8 cellular contexts compared by ENCODE assay signal in genomic region chr5:60699549-60700346, GRCh38. TPM values are rescaled to one million over a fixed set of nuclear protein-coding genes. Genes with fewer than 3 reads are reported as not detected.
A peak's percentile ranks its signal among the peaks of the same experiment; 100 is the strongest.
DNase-seq lines count a peak whose midpoint lies in the region; ATAC-seq, FAIRE-seq and TF ChIP-seq lines count a peak whose summit lies in the region.

A gene with protein sequence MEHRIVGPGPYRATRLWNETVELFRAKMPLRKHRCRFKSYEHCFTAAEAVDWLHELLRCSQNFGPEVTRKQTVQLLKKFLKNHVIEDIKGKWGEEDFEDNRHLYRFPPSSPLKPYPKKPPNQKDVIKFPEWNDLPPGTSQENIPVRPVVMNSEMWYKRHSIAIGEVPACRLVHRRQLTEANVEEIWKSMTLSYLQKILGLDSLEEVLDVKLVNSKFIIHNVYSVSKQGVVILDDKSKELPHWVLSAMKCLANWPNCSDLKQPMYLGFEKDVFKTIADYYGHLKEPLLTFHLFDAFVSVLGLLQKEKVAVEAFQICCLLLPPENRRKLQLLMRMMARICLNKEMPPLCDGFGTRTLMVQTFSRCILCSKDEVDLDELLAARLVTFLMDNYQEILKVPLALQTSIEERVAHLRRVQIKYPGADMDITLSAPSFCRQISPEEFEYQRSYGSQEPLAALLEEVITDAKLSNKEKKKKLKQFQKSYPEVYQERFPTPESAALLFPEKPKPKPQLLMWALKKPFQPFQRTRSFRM (minus strand): TSS chr5:60700166. CDS start chr5:60700093, 73 bp downstream.

- DNase-seq in NCI-H1092 treated with DMSO at 0.1 percent for 48 hours (lab: John Stamatoyannopoulos, UW) (peak; percentile 76), SKM-1 treated with dmso at 0.1 percent for 144 hours (lab: John Stamatoyannopoulos, UW; ENCODE audit: unreplicated experiment) (peak; percentile 87), Right ventricle myocardium inferior (ENCODE audit: missing footprints) (peak; percentile 93), pancreas (peak; percentile 77 to 93 (median 82)), tibial artery (peak; percentile 80 to 87)

- no peaks in the 10 kb centered on the region for H3K9me3 Mint-ChIP-seq in activated naive CD8-positive, alpha-beta T cell (ENCODE audit: low read depth)

- TF ChIP-seq CTCF in GM12873 (IDR thresholded peaks at IDR 0.05; ENCODE audit: insufficient read depth, low read depth, low read length, missing control alignments), result peak; percentile 48
- TF ChIP-seq CTCF in pancreas (IDR thresholded peaks at IDR 0.05), result no peak
- no peak for TF ChIP-seq CTCF in tibial artery (IDR thresholded peaks at IDR 0.05)

- no peaks in the 10 kb centered on the region for H3K27me3 ChIP-seq in pancreas
- no peaks in the 10 kb centered on the region for H3K27me3 ChIP-seq in tibial artery

- H3K36me3 ChIP-seq in pancreas (no peaks in the 10 kb centered on the region), tibial artery (no peaks in the 10 kb centered on the region)

- intact Hi-C loops in Right ventricle myocardium inferior (cut with DNase I) (no loop called here), pancreas (cut with DNase I) (no loop called here), tibial artery (cut with DNase I; ENCODE audit: low total_unique reads) (no loop called here)

- H3K4me1 Mint-ChIP-seq in activated naive CD8-positive, alpha-beta T cell (ENCODE audit: low read depth), result peaks cover 13% of the 10 kb centered on the region

- H3K36me3 Mint-ChIP-seq in activated naive CD8-positive, alpha-beta T cell, result no peaks in the 10 kb centered on the region

- H3K27ac Mint-ChIP-seq in activated naive CD8-positive, alpha-beta T cell, result peak within 1 kb of the TSS; percentile 72

- H3K27ac ChIP-seq in pancreas (peak within 1 kb of the TSS; percentile 40 to 79 (median 60)), tibial artery (peak within 1 kb of the TSS; percentile 79 to 86)

- H3K4me3 ChIP-seq in pancreas, result peak within 1 kb of the TSS; percentile 60 to 89 (median 70)
- H3K4me3 ChIP-seq in tibial artery, result peak within 1 kb of the TSS; percentile 76 to 83

- WGBS in pancreas, 2 donors, result 0% methylated on average over 71 to 72 of the region's 72 CpGs

- ATAC-seq in HG02642 (IDR thresholded peaks at IDR 0.05; ENCODE audit: poor library complexity, unreplicated experiment) (peak; percentile 96), Right ventricle myocardium inferior (peak; percentile 93), pancreas (peak; percentile 98 to 99 (median 99))

- peaks cover 0 to 4% (median 0%) of the 10 kb centered on the region in 3 donors for H3K4me1 ChIP-seq in pancreas
- peaks cover 0 to 11% (median 4%) of the 10 kb centered on the region in 4 donors for H3K4me1 ChIP-seq in tibial artery

- H3K27me3 Mint-ChIP-seq in activated naive CD8-positive, alpha-beta T cell, result peaks cover 3% of the 10 kb centered on the region

- no peak for FAIRE-seq in pancreas (lab: Jason Lieb, UNC)

- H3K4me3 Mint-ChIP-seq in activated naive CD8-positive, alpha-beta T cell, result peak within 1 kb of the TSS; percentile 91

- H3K9me3 ChIP-seq in pancreas (no peaks in the 10 kb centered on the region), tibial artery (no peaks in the 10 kb centered on the region)

RNA-seq across cellular contexts. Expression of the gene that starts here (rescaled TPM):
- total RNA-seq in Right ventricle myocardium inferior (0.22 TPM), pancreas (under 1 TPM; 0.08 to 0.37 (median 0.27) TPM)
- under 1 TPM; 0.11 to 0.31 TPM for polyA plus RNA-seq in pancreas

Comparison
In these comparisons a context has a peak if more than half of its experiments do, and no peak if none do; other contexts are left out.
1. Peak in every context shown above with its lines: DNase-seq, ATAC-seq, H3K4me3 ChIP-seq and H3K27ac ChIP-seq.
2. Peak in DNase-seq and ATAC-seq in Right ventricle myocardium inferior; RNA of the gene not detected or under 1 TPM.
3. Peak in DNase-seq, ATAC-seq, H3K4me3 ChIP-seq and H3K27ac ChIP-seq in pancreas; RNA of the gene not detected or under 1 TPM.